ENCODE assay signal across 8 cellular contexts in the genomic region with DNA sequence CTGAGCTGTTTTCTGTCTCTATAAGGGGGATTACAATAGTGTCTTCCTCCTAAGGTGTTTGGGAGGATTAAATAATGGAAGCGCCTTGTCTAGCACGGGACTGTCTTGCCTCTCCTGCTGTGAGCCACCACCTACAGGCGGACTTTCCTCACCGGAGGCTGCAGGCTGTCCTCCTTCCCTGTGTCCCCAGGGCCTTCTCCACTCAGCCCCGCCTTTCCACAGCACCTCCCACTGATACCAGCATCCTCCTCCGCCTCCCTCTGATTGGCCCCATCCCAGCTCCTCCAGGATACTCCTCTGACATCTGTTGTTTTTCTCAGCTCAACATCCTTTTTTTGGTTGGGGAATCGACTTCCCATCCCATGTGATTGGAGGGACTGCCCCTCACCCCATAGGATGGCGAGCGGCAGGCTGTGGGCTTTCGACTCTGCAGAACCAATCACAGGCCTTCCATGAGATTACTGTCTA. TPM values are rescaled to one million over a fixed set of nuclear protein-coding genes. Genes with fewer than 3 reads are reported as not detected.
DNase-seq lines count a peak whose midpoint lies in the region; ATAC-seq and TF ChIP-seq lines count a peak whose summit lies in the region.

No MANE protein-coding gene starts in this region.

- no peaks in the 10 kb centered on the region for H3K9me3 Mint-ChIP-seq in endodermal cell
- H3K9me3 Mint-ChIP-seq in stimulated activated memory B cell treated with anti-CD40 and anti-IgM and Interleukin-4, amounts not matched to agents 10 μg/mL and 1 μg/mL and 100 μg/mL, for 72 hours: no peaks in the 10 kb centered on the region

- 40 to 45% methylated on average over 7 to 10 of the region's 10 CpGs for WGBS in endodermal cell (ENCODE audit: insufficient coverage in 1 of 2, insufficient read length in 1 of 2), 2 experiments

- H3K27ac ChIP-seq in endodermal cell (ENCODE audit: low read depth, low read length) (no peak overlapping the region), lower lobe of right lung (peak overlapping the region; percentile 84)

- peaks cover 7% of the 10 kb centered on the region for H3K36me3 Mint-ChIP-seq in endodermal cell (ENCODE audit: low read depth)
- H3K36me3 Mint-ChIP-seq in stimulated activated memory B cell treated with anti-CD40 and anti-IgM and Interleukin-4, amounts not matched to agents 10 μg/mL and 1 μg/mL and 100 μg/mL, for 72 hours: peaks cover 26% of the 10 kb centered on the region

- ATAC-seq in GM21723 (IDR thresholded peaks at IDR 0.05; ENCODE audit: unreplicated experiment) (peak; percentile 17), lower lobe of right lung (peak; percentile 22 to 53), HG03460 (IDR thresholded peaks at IDR 0.05; ENCODE audit: unreplicated experiment) (no peak)
- peak; percentile 1 for ATAC-seq in stimulated activated memory B cell treated with anti-CD40 and anti-IgM and Interleukin-4, amounts not matched to agents 10 μg/mL and 1 μg/mL and 100 μg/mL, for 72 hours

- H3K27me3 ChIP-seq in endodermal cell (ENCODE audit: control insufficient read depth, insufficient read depth, low read length, poor library complexity, severe bottlenecking) (no peaks in the 10 kb centered on the region), lower lobe of right lung (ENCODE audit: low read depth) (no peaks in the 10 kb centered on the region)

- no peaks in the 10 kb centered on the region for H3K4me1 ChIP-seq in endodermal cell (ENCODE audit: control insufficient read depth, insufficient read depth, low read length)
- peaks cover 8% of the 10 kb centered on the region for H3K4me1 ChIP-seq in lower lobe of right lung

- H3K9me3 ChIP-seq in endodermal cell (ENCODE audit: control insufficient read depth, low read length) (no peaks in the 10 kb centered on the region), lower lobe of right lung (no peaks in the 10 kb centered on the region)

- H3K36me3 ChIP-seq in endodermal cell (ENCODE audit: control insufficient read depth, insufficient read depth, low read length) (no peaks in the 10 kb centered on the region), lower lobe of right lung (peaks cover 24% of the 10 kb centered on the region)

- H3K9ac ChIP-seq in endodermal cell (ENCODE audit: extremely low read depth, low read length, poor library complexity, severe bottlenecking): no peak overlapping the region

- intact Hi-C loops in lower lobe of right lung (cut with DNase I): no loop called here

- H3K4me3 ChIP-seq in endodermal cell (ENCODE audit: low read length) (peak overlapping the region; percentile 83), lower lobe of right lung (peak overlapping the region; percentile 78)

- TF ChIP-seq CTCF in endodermal cell (conservative IDR thresholded peaks at IDR 0.05) (no peak), lower lobe of right lung (IDR thresholded peaks at IDR 0.05) (no peak)

- peaks cover 16% of the 10 kb centered on the region for H3K4me1 Mint-ChIP-seq in endodermal cell
- H3K4me1 Mint-ChIP-seq in stimulated activated memory B cell treated with anti-CD40 and anti-IgM and Interleukin-4, amounts not matched to agents 10 μg/mL and 1 μg/mL and 100 μg/mL, for 72 hours: peaks cover 37% of the 10 kb centered on the region

- peak overlapping the region; percentile 87 for H3K4me3 Mint-ChIP-seq in endodermal cell
- peak overlapping the region; percentile 92 for H3K4me3 Mint-ChIP-seq in stimulated activated memory B cell treated with anti-CD40 and anti-IgM and Interleukin-4, amounts not matched to agents 10 μg/mL and 1 μg/mL and 100 μg/mL, for 72 hours

- H3K27ac Mint-ChIP-seq in endodermal cell: peak overlapping the region; percentile 92
- H3K27ac Mint-ChIP-seq in stimulated activated memory B cell treated with anti-CD40 and anti-IgM and Interleukin-4, amounts not matched to agents 10 μg/mL and 1 μg/mL and 100 μg/mL, for 72 hours: peak overlapping the region; percentile 79

- H3K27me3 Mint-ChIP-seq in endodermal cell (ENCODE audit: insufficient read depth): no peaks in the 10 kb centered on the region
- no peaks in the 10 kb centered on the region for H3K27me3 Mint-ChIP-seq in stimulated activated memory B cell treated with anti-CD40 and anti-IgM and Interleukin-4, amounts not matched to agents 10 μg/mL and 1 μg/mL and 100 μg/mL, for 72 hours

- DNase-seq in COR-L47 (lab: John Stamatoyannopoulos, UW) (peak; percentile 69), NCI-H2227 treated with DMSO at 0.1 percent for 48 hours (lab: John Stamatoyannopoulos, UW) (peak; percentile 80), endodermal cell (peak; percentile 94), lower lobe of right lung (peak; percentile 73)
- DNase-seq in activated CD4-positive, alpha-beta T cell treated with anti-CD3 and anti-CD28 coated beads for 48 hours: peak; percentile 65

RNA-seq across cellular contexts. Expression of a gene that starts 0.9 kb away (rescaled TPM):
- total RNA-seq in endodermal cell (10 to 100 TPM; 50.5 to 59.6 TPM), lower lobe of right lung (29.4 TPM)
- 27.6 TPM for polyA plus RNA-seq in endodermal cell (2013, experiment 1 of 2)
- 26.7 TPM for polyA plus RNA-seq in endodermal cell (2013, experiment 2 of 2)

RNA-seq across cellular contexts. Expression of a gene that starts 22.5 kb away (rescaled TPM):
- total RNA-seq in endodermal cell (10 to 100 TPM; 26.0 to 27.2 TPM), lower lobe of right lung (11.1 TPM)
- 17.5 TPM for polyA plus RNA-seq in endodermal cell (2013, experiment 1 of 2)
- polyA plus RNA-seq in endodermal cell (2013, experiment 2 of 2): 17.8 TPM

RNA-seq across cellular contexts. Expression of a gene that starts 35.8 kb away (rescaled TPM):
- total RNA-seq in endodermal cell (100 to 1,000 TPM; 762 to 795 TPM), lower lobe of right lung (197 TPM)
- 715 TPM for polyA plus RNA-seq in endodermal cell (2013, experiment 1 of 2)
- polyA plus RNA-seq in endodermal cell (2013, experiment 2 of 2): 707 TPM

RNA-seq across cellular contexts. Expression of a gene that starts 46.9 kb away (rescaled TPM):
- total RNA-seq in endodermal cell (10 to 100 TPM; 33.0 to 33.8 TPM), lower lobe of right lung (45.5 TPM)
- polyA plus RNA-seq in endodermal cell (2013, experiment 1 of 2): 23.8 TPM
- polyA plus RNA-seq in endodermal cell (2013, experiment 2 of 2): 22.5 TPM
